In the genomic region with DNA sequence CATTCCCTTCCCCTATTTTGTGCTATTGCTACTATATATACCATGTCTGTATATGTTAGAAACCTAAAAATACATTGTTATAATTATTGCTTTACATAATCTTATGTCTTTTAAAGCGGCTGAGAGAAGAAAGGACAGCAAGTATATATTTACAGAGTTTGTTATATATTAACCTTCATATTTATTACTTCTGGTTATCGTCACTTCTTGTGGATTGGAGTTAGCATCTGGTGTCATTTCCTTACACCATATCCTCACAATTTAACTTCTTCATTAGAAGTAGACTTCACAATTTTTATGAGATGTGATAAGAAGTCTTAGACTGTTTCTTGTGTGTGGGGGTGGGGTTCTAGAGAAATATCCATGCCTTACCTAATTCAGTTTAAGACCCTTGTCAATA, we compare ENCODE assay signal across 24 cellular contexts.
"Had no signal": no experiment of that assay in that cellular context is flagged by ENCODE, and none has a peak within 500 bp of the region (broad histone marks: within the 10 kb centered on the region; RNA-seq: fewer than 3 reads in every experiment).

No MANE protein-coding gene starts in this region.

- H3K9me3 Mint-ChIP-seq: natural killer cell treated with Interleukin-12 subunit alpha and Interleukin-12 subunit beta and Interleukin-15 and Interleukin-18, amount 100 ng/mL, for 72 hours; stimulated activated naive B cell treated with anti-CD40 and anti-IgM and Interleukin-4, amounts not matched to agents 10 μg/mL and 1 μg/mL and 100 μg/mL, for 72 hours had no signal

- H3K27ac Mint-ChIP-seq: mesothelial cell of epicardium; naive thymus-derived CD4-positive, alpha-beta T cell; natural killer cell treated with Interleukin-12 subunit alpha and Interleukin-12 subunit beta and Interleukin-15 and Interleukin-18, amount 100 ng/mL, for 72 hours; stimulated activated naive B cell treated with anti-CD40 and anti-IgM and Interleukin-4, amounts not matched to agents 10 μg/mL and 1 μg/mL and 100 μg/mL, for 72 hours had no signal

- DNase-seq: heart right ventricle; hippocampal formation; kidney; left ventricle myocardium inferior; mesendoderm; naive thymus-derived CD4-positive, alpha-beta T cell; psoas muscle; right lobe of liver; stimulated activated CD4-positive, alpha-beta T cell treated with anti-CD3 and anti-CD28 coated beads, Interleukin-12 subunit alpha, Interleukin-12 subunit beta, amount 100 ng/mL, for 4 hours; stimulated activated CD4-positive, alpha-beta T cell treated with anti-CD3 and anti-CD28 coated beads, Interleukin-15, amount 100 ng/mL, for 24 hours; stimulated activated CD4-positive, alpha-beta T cell treated with anti-CD3 and anti-CD28 coated beads, Interleukin-2, amount 100 ng/mL, for 24 hours; stimulated activated CD4-positive, alpha-beta T cell treated with anti-CD3 and anti-CD28 coated beads, Interleukin-4, amount 100 ng/mL, for 1 hour; stimulated activated naive B cell treated with anti-CD40 and anti-IgM and Interleukin-4, amounts not matched to agents 10 μg/mL and 1 μg/mL and 100 μg/mL, for 72 hours; stimulated activated naive CD8-positive, alpha-beta T cell treated with anti-CD3 and anti-CD28 coated beads, Interleukin-15, Interleukin-2, amounts not matched to agents 100 U/mL and 50 U/mL, for 24 hours; stomach; testis; thyroid gland; transverse colon; upper lobe of left lung had no signal

- H3K4me3 Mint-ChIP-seq: mesothelial cell of epicardium; naive thymus-derived CD4-positive, alpha-beta T cell; natural killer cell treated with Interleukin-12 subunit alpha and Interleukin-12 subunit beta and Interleukin-15 and Interleukin-18, amount 100 ng/mL, for 72 hours; stimulated activated naive B cell treated with anti-CD40 and anti-IgM and Interleukin-4, amounts not matched to agents 10 μg/mL and 1 μg/mL and 100 μg/mL, for 72 hours had no signal

- H3K27me3 ChIP-seq: right lobe of liver, stomach, testis, thyroid gland, transverse colon, upper lobe of left lung, vagina had no signal

- H3K27ac ChIP-seq: heart right ventricle, left ventricle myocardium inferior, parathyroid adenoma, psoas muscle, right lobe of liver, stomach, testis, thyroid gland, transverse colon, upper lobe of left lung, vagina had no signal

- H3K27me3 Mint-ChIP-seq: naive thymus-derived CD4-positive, alpha-beta T cell had no signal

- H3K36me3 ChIP-seq: heart right ventricle, left ventricle myocardium inferior, right lobe of liver, stomach, thyroid gland, transverse colon, upper lobe of left lung, vagina had no signal

- H3K4me1 ChIP-seq: psoas muscle, right lobe of liver, testis, transverse colon, vagina had no signal

- H3K36me3 Mint-ChIP-seq: mesothelial cell of epicardium; natural killer cell treated with Interleukin-12 subunit alpha and Interleukin-12 subunit beta and Interleukin-15 and Interleukin-18, amount 100 ng/mL, for 72 hours; stimulated activated naive B cell treated with anti-CD40 and anti-IgM and Interleukin-4, amounts not matched to agents 10 μg/mL and 1 μg/mL and 100 μg/mL, for 72 hours had no signal

- H3K4me3 ChIP-seq: heart right ventricle, left ventricle myocardium inferior, lung, psoas muscle, right lobe of liver, stomach, testis, thyroid gland, transverse colon, upper lobe of left lung, vagina had no signal

- H3K9me3 ChIP-seq: heart right ventricle, left ventricle myocardium inferior, psoas muscle, right lobe of liver, stomach, testis, thyroid gland, transverse colon, upper lobe of left lung, vagina had no signal

- ATAC-seq: heart right ventricle; naive thymus-derived CD4-positive, alpha-beta T cell; natural killer cell treated with Interleukin-12 subunit alpha and Interleukin-12 subunit beta and Interleukin-15 and Interleukin-18, amount 100 ng/mL, for 72 hours; psoas muscle; right lobe of liver; stimulated activated naive B cell treated with anti-CD40 and anti-IgM and Interleukin-4, amounts not matched to agents 10 μg/mL and 1 μg/mL and 100 μg/mL, for 72 hours; stimulated activated naive CD8-positive, alpha-beta T cell treated with anti-CD3 and anti-CD28 coated beads, Interleukin-15, Interleukin-2, amounts not matched to agents 100 U/mL and 50 U/mL, for 24 hours had no signal
